2 cellular contexts compared by ENCODE assay signal in genomic region chr1:204169871-204170270, GRCh38.
A peak's percentile ranks its signal among the peaks of the same experiment; 100 is the strongest.
TF ChIP-seq lines count a peak whose summit lies in the region.

No MANE protein-coding gene starts in this region.

TF ChIP-seq in HepG2, 621 proteins besides CTCF, POLR2A, EP300 and RAD21 (continues in another document):
- no peak for TF ChIP-seq ZNF33A (CRISPR knock-in tag; IDR thresholded peaks at IDR 0.05; ENCODE audit: borderline replicate concordance)
- TF ChIP-seq SMYD3 (CRISPR knock-in tag; IDR thresholded peaks at IDR 0.05) = no peak
- TF ChIP-seq HNF4A (CRISPR knock-in tag; IDR thresholded peaks at IDR 0.05) = no peak
- no peak for TF ChIP-seq SOX13 (IDR thresholded peaks at IDR 0.05)
- no peak for TF ChIP-seq SOX13 (CRISPR knock-in tag; conservative IDR thresholded peaks at IDR 0.05 in 1 of 2, IDR thresholded peaks at IDR 0.05 in 1 of 2)
- no peak for TF ChIP-seq ZNF180 (CRISPR knock-in tag; IDR thresholded peaks at IDR 0.05; ENCODE audit: borderline replicate concordance, low read depth)
- no peak for TF ChIP-seq SP4 (CRISPR knock-in tag; IDR thresholded peaks at IDR 0.05)
- TF ChIP-seq TMF1 (CRISPR knock-in tag; IDR thresholded peaks at IDR 0.05; ENCODE audit: low read depth) = no peak
- TF ChIP-seq, protein P1, sequence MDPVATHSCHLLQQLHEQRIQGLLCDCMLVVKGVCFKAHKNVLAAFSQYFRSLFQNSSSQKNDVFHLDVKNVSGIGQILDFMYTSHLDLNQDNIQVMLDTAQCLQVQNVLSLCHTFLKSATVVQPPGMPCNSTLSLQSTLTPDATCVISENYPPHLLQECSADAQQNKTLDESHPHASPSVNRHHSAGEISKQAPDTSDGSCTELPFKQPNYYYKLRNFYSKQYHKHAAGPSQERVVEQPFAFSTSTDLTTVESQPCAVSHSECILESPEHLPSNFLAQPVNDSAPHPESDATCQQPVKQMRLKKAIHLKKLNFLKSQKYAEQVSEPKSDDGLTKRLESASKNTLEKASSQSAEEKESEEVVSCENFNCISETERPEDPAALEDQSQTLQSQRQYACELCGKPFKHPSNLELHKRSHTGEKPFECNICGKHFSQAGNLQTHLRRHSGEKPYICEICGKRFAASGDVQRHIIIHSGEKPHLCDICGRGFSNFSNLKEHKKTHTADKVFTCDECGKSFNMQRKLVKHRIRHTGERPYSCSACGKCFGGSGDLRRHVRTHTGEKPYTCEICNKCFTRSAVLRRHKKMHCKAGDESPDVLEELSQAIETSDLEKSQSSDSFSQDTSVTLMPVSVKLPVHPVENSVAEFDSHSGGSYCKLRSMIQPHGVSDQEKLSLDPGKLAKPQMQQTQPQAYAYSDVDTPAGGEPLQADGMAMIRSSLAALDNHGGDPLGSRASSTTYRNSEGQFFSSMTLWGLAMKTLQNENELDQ (CRISPR knock-in tag; IDR thresholded peaks at IDR 0.05; ENCODE audit: borderline replicate concordance) = no peak
- TF ChIP-seq, protein P2, sequence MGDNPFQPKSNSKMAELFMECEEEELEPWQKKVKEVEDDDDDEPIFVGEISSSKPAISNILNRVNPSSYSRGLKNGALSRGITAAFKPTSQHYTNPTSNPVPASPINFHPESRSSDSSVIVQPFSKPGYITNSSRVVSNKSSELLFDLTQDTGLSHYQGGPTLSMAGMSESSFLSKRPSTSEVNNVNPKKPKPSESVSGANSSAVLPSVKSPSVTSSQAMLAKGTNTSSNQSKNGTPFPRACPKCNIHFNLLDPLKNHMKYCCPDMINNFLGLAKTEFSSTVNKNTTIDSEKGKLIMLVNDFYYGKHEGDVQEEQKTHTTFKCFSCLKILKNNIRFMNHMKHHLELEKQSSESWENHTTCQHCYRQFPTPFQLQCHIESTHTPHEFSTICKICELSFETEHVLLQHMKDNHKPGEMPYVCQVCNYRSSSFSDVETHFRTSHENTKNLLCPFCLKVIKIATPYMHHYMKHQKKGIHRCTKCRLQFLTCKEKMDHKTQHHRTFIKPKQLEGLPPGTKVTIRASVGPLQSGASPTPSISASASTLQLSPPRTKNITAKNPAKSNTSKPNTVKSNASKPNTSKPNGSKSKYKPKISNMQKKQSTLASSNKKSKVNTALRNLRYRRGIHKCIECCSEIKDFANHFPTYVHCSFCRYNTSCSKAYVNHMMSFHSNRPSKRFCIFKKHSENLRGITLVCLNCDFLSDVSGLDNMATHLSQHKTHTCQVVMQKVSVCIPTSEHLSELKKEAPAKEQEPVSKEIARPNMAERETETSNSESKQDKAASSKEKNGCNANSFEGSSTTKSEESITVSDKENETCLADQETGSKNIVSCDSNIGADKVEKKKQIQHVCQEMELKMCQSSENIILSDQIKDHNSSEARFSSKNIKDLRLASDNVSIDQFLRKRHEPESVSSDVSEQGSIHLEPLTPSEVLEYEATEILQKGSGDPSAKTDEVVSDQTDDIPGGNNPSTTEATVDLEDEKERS (CRISPR knock-in tag; IDR thresholded peaks at IDR 0.05) = 0 out of 2 replicates have a peak, but pooled peaks have one; percentile 50
- TF ChIP-seq, protein P3, sequence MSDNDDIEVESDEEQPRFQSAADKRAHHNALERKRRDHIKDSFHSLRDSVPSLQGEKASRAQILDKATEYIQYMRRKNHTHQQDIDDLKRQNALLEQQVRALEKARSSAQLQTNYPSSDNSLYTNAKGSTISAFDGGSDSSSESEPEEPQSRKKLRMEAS (IDR thresholded peaks at IDR 0.05) = no peak
- no peak for TF ChIP-seq ZNF317 (CRISPR knock-in tag; IDR thresholded peaks at IDR 0.05)

TF ChIP-seq in IMR-90, 13 proteins besides CTCF, POLR2A, EP300 and RAD21:
- TF ChIP-seq CHD1 (IDR thresholded peaks at IDR 0.05; ENCODE audit: low read depth, low read length) = no peak
- no peak for TF ChIP-seq BHLHE40 (IDR thresholded peaks at IDR 0.05; ENCODE audit: low read depth, low read length)
- no peak for TF ChIP-seq SMC3 (IDR thresholded peaks at IDR 0.05; ENCODE audit: low read depth, low read length)
- TF ChIP-seq, protein P4, sequence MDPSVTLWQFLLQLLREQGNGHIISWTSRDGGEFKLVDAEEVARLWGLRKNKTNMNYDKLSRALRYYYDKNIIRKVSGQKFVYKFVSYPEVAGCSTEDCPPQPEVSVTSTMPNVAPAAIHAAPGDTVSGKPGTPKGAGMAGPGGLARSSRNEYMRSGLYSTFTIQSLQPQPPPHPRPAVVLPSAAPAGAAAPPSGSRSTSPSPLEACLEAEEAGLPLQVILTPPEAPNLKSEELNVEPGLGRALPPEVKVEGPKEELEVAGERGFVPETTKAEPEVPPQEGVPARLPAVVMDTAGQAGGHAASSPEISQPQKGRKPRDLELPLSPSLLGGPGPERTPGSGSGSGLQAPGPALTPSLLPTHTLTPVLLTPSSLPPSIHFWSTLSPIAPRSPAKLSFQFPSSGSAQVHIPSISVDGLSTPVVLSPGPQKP (IDR thresholded peaks at IDR 0.05; ENCODE audit: borderline replicate concordance, low read depth, low read length) = no peak
TF ChIP-seq in IMR-90: peak in this region for 0.
